8 cellular contexts compared by ENCODE assay signal in genomic region chr3:81816473-81817260, GRCh38. TPM values are rescaled to one million over a fixed set of nuclear protein-coding genes. Genes with fewer than 3 reads are reported as not detected.
DNase-seq lines count a peak whose midpoint lies in the region; ATAC-seq and TF ChIP-seq lines count a peak whose summit lies in the region.

No MANE protein-coding gene starts in this region.

- peaks cover 9% of the 10 kb centered on the region for H3K9me3 Mint-ChIP-seq in type B pancreatic cell

- H3K4me1 Mint-ChIP-seq in type B pancreatic cell (ENCODE audit: unreplicated experiment): peaks cover 16% of the 10 kb centered on the region

- H3K27me3 ChIP-seq in right cardiac atrium (ENCODE audit: control insufficient read depth, insufficient read depth) (no peaks in the 10 kb centered on the region), ectodermal cell (ENCODE audit: control insufficient read depth, insufficient read depth, low read length, poor library complexity, severe bottlenecking) (no peaks in the 10 kb centered on the region), upper lobe of left lung (no peaks in the 10 kb centered on the region)

- peak overlapping the region; percentile 33 for H3K4me3 Mint-ChIP-seq in type B pancreatic cell

- H3K4me3 ChIP-seq in right cardiac atrium (ENCODE audit: low read length): no peak overlapping the region
- no peak overlapping the region for H3K4me3 ChIP-seq in ectodermal cell (ENCODE audit: insufficient read depth, low read depth, low read length)
- H3K4me3 ChIP-seq in upper lobe of left lung: no peak overlapping the region

- no peaks in the 10 kb centered on the region for H3K36me3 Mint-ChIP-seq in type B pancreatic cell

- H3K27ac Mint-ChIP-seq in type B pancreatic cell: peak overlapping the region; percentile 57

- H3K9me3 ChIP-seq in right cardiac atrium (ENCODE audit: control insufficient read depth, low read length) (no peaks in the 10 kb centered on the region), ectodermal cell (ENCODE audit: control insufficient read depth, low read length) (no peaks in the 10 kb centered on the region), upper lobe of left lung (no peaks in the 10 kb centered on the region)

- TF ChIP-seq CTCF in type B pancreatic cell (conservative IDR thresholded peaks at IDR 0.05): no peak
- no peak for TF ChIP-seq CTCF in upper lobe of left lung (IDR thresholded peaks at IDR 0.05)
- no peak for TF ChIP-seq CTCF in omental fat pad (IDR thresholded peaks at IDR 0.05)

- H3K27ac ChIP-seq in right cardiac atrium (ENCODE audit: low read length) (no peak overlapping the region), ectodermal cell (ENCODE audit: insufficient read depth, low read depth, low read length, poor library complexity, severe bottlenecking) (peak overlapping the region; percentile 84), upper lobe of left lung (no peak overlapping the region)

- no peak for TF ChIP-seq EP300 in upper lobe of left lung (IDR thresholded peaks at IDR 0.05)

- intact Hi-C loops in left ventricle myocardium superior (cut with micrococcal nuclease) (no loop called here), right cardiac atrium (cut with DNase I) (no loop called here)

- 39% methylated on average over 8 of the region's 8 CpGs for WGBS in right cardiac atrium
- 26 to 36% methylated on average over 7 to 8 of the region's 8 CpGs for WGBS in ectodermal cell, 2 experiments
- 37 to 39% methylated on average over 8 of the region's 8 CpGs for WGBS in upper lobe of left lung, 2 donors

- DNase-seq in left ventricle myocardium superior (no peak), right cardiac atrium (no peak), type B pancreatic cell (ENCODE audit: extremely low spot score, unreplicated experiment) (no peak), upper lobe of left lung (no peak), HT-29 (ENCODE audit: low spot score) (no peak), omental fat pad (ENCODE audit: low spot score) (no peak)

- ATAC-seq in left ventricle myocardium superior (peak; percentile 46), right cardiac atrium (no peak), HG03135 (IDR thresholded peaks at IDR 0.05; ENCODE audit: unreplicated experiment) (peak; percentile 98), upper lobe of left lung (ENCODE audit: low FRiP score in 2 of 2) (no peak), omental fat pad (ENCODE audit: low FRiP score) (no peak)

- H3K27me3 Mint-ChIP-seq in type B pancreatic cell: no peaks in the 10 kb centered on the region

- no peak for TF ChIP-seq POLR2A in upper lobe of left lung (IDR thresholded peaks at IDR 0.05)

- H3K36me3 ChIP-seq in ectodermal cell (ENCODE audit: control insufficient read depth, insufficient read depth, low read length): no peaks in the 10 kb centered on the region
- no peaks in the 10 kb centered on the region for H3K36me3 ChIP-seq in upper lobe of left lung

- H3K4me1 ChIP-seq in right cardiac atrium (ENCODE audit: control insufficient read depth, insufficient read depth, low read length) (no peaks in the 10 kb centered on the region), ectodermal cell (ENCODE audit: control insufficient read depth, insufficient read depth, low read length) (peaks cover 21% of the 10 kb centered on the region), upper lobe of left lung (no peaks in the 10 kb centered on the region)

RNA-seq across cellular contexts. Expression of gene GBE1, which starts 55.2 kb away (rescaled TPM):
- total RNA-seq in left ventricle myocardium superior: 72.4 TPM
- total RNA-seq in right cardiac atrium: 10 to 100 TPM; 48.9 to 73.0 (median 54.2) TPM
- 38.2 TPM for polyA plus RNA-seq in right cardiac atrium
- 25.1 TPM for polyA plus RNA-seq in ectodermal cell (2013, experiment 1 of 4)
- 24.8 TPM for polyA plus RNA-seq in ectodermal cell (2013, experiment 2 of 4)
- 14.7 TPM for polyA plus RNA-seq in ectodermal cell (2013, experiment 3 of 4)
- 14.2 TPM for polyA plus RNA-seq in ectodermal cell (2013, experiment 4 of 4)
- 14.7 and 15.2 TPM in 2 replicates for total RNA-seq in type B pancreatic cell (ENCODE audit: low replicate concordance)
- total RNA-seq in upper lobe of left lung: 10 to 100 TPM; 19.9 to 40.9 (median 27.5) TPM
- total RNA-seq in HT-29 (2014; rRNA removed; shearing (Covaris generic)): 2.1 and 2.8 TPM in 2 replicates
- total RNA-seq in omental fat pad: 100 to 1,000 TPM; 101 to 140 (median 118) TPM

Comparison
In these comparisons a context has a peak if more than half of its experiments do, and no peak if none do; other contexts are left out.
1. ATAC-seq: peak in left ventricle myocardium superior (single experiment) and HG03135 (single experiment); none in right cardiac atrium (0 of 2), upper lobe of left lung (0 of 2) and omental fat pad (single experiment).